ENCODE assay signal across 8 cellular contexts in the genomic region with DNA sequence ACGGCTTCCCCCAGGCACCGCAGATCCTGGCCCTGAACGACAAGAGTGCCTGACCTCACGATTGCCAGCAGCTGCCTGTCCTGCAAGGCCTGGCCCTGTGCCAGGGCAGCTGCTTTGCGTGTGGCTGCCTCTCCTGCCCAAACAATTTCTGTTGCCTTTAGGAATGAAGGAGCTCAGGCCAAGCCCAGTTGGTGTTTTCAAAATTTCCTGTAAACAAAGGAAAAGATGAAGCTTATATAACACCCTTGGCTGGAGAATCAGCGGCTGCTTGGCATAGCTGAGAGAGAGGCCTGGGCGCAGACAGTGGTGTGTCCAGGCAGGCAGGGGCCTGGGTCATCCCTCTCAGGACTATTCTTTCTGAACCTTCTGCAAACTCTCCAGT. TPM values are rescaled to one million over a fixed set of nuclear protein-coding genes. Genes with fewer than 3 reads are reported as not detected.
DNase-seq lines count a peak whose midpoint lies in the region; ATAC-seq, FAIRE-seq and TF ChIP-seq lines count a peak whose summit lies in the region.

No MANE protein-coding gene starts in this region.

- in situ Hi-C loops in brain microvascular endothelial cell (cut with HindIII; ENCODE audit: low pct_ligation_motif_present, low sequenced_read_pairs) = no loop called here

- H3K36me3 ChIP-seq in brain microvascular endothelial cell (replicated peaks) (no peaks in the 10 kb centered on the region), kidney (ENCODE audit: control insufficient read depth in 1 of 2, insufficient read depth in 2 of 2, low read length in 2 of 2) (no peaks in the 10 kb centered on the region), testis (ENCODE audit: low read depth, missing control alignments) (no peaks in the 10 kb centered on the region)

- no peak for TF ChIP-seq POLR2A in testis (IDR thresholded peaks at IDR 0.05)

- peak overlapping the region; percentile 61 for H3K27ac ChIP-seq in 22Rv1
- no peak overlapping the region for H3K27ac ChIP-seq in brain microvascular endothelial cell
- peak overlapping the region; percentile 85 to 92 for H3K27ac ChIP-seq in kidney (ENCODE audit: low read depth in 2 of 2, low read length in 2 of 2)
- H3K27ac ChIP-seq in testis = peak overlapping the region; percentile 95 to 96

- H3K9ac ChIP-seq in kidney (ENCODE audit: low read length in 2 of 2) = peak overlapping the region in 1 of 2 donors; percentile 27

- no peaks in the 10 kb centered on the region for H3K9me3 ChIP-seq in kidney (ENCODE audit: control insufficient read depth in 1 of 2, low read length in 2 of 2)
- H3K9me3 ChIP-seq in testis = no peaks in the 10 kb centered on the region

- no peak for FAIRE-seq in kidney (lab: Jason Lieb, UNC)

- TF ChIP-seq CTCF in 22Rv1 (IDR thresholded peaks at IDR 0.05) (no peak), brain microvascular endothelial cell (IDR thresholded peaks at IDR 0.05; ENCODE audit: low read depth, low read length, missing control alignments) (no peak), kidney (IDR thresholded peaks at IDR 0.05; ENCODE audit: borderline replicate concordance, extremely low read depth, insufficient read depth) (no peak), testis (IDR thresholded peaks at IDR 0.05) (no peak)

- H3K4me3 ChIP-seq in brain microvascular endothelial cell (ENCODE audit: low read depth, low read length) (no peak overlapping the region), kidney (ENCODE audit: low read length in 2 of 2) (no peak overlapping the region), testis (no peak overlapping the region)

- 20 to 38% methylated on average over 6 to 7 of the region's 7 CpGs for WGBS in testis, 2 donors

- intact Hi-C loops in kidney (cut with DNase I) (no loop called here), testis (cut with DNase I; ENCODE audit: low total_unique reads) (loop anchor here (5.0 kb wide), 1 partner anchor 81 kb away; the partner anchor contains the start of gene ALDH3A2)

- peak; percentile 95 for DNase-seq in NCI-H1105 (lab: John Stamatoyannopoulos, UW)
- peak; percentile 16 for DNase-seq in brain microvascular endothelial cell
- DNase-seq in kidney = peak; percentile 92
- DNase-seq in testis = peak; percentile 89
- no peak for DNase-seq in germinal center (ENCODE audit: low spot score)

- ATAC-seq in HG03196 (IDR thresholded peaks at IDR 0.05; ENCODE audit: unreplicated experiment) = no peak
- no peak for ATAC-seq in GM19463 (IDR thresholded peaks at IDR 0.05; ENCODE audit: unreplicated experiment)

- H3K27me3 ChIP-seq in brain microvascular endothelial cell (replicated peaks) = no peaks in the 10 kb centered on the region
- no peaks in the 10 kb centered on the region for H3K27me3 ChIP-seq in testis

- H3K4me1 ChIP-seq in kidney (ENCODE audit: control insufficient read depth in 1 of 2, insufficient read depth in 1 of 2, low read depth in 1 of 2, low read length in 2 of 2) (peaks cover 22% of the 10 kb centered on the region in 2 donors), testis (peaks cover 47% of the 10 kb centered on the region)

RNA-seq across cellular contexts. Expression of gene SLC47A2, which starts 11.7 kb away (rescaled TPM):
- total RNA-seq in kidney (46.3 TPM), testis (under 1 TPM; 0.16 to 0.50 TPM)
- polyA plus RNA-seq in kidney (ENCODE audit: insufficient read depth, low read depth, low replicate concordance) (61.5 TPM), testis (ENCODE audit: insufficient read depth, low read depth, low replicate concordance) (1.1 TPM)

RNA-seq across cellular contexts. Expression of gene ALDH3A1, which starts 20.0 kb away (rescaled TPM):
- 1.4 TPM for total RNA-seq in kidney
- polyA plus RNA-seq in kidney (ENCODE audit: insufficient read depth, low read depth, low replicate concordance) = 0.75 TPM
- total RNA-seq in testis = 1 to 10 TPM; 3.2 to 5.6 TPM
- 4.2 TPM for polyA plus RNA-seq in testis (ENCODE audit: insufficient read depth, low read depth, low replicate concordance)

Comparison
In these comparisons a context has a peak if more than half of its experiments do, and no peak if none do; other contexts are left out.
1. RNA of gene SLC47A2, which starts 11.7 kb away (total RNA-seq): 46.3 TPM in kidney (single experiment); 0.16 to 0.50 TPM in testis; every median in the first group is over 10 times any median in the second.